Comparison of ENCODE assay signal across 8 cellular contexts in genomic region chr13:98445340-98446233, GRCh38.
A peak's percentile ranks its signal among the peaks of the same experiment; 100 is the strongest.
DNase-seq lines count a peak whose midpoint lies in the region; ATAC-seq and TF ChIP-seq lines count a peak whose summit lies in the region.

No MANE protein-coding gene starts in this region.

- peaks cover 19% of the 10 kb centered on the region for H3K4me1 ChIP-seq in DOHH2 (ENCODE audit: control insufficient read depth, low read length)
- peaks cover 10 to 17% of the 10 kb centered on the region in 2 donors for H3K4me1 ChIP-seq in gastrocnemius medialis

- H3K9me2 ChIP-seq in DOHH2 (replicated peaks; ENCODE audit: control insufficient read depth, low read length) = no peaks in the 10 kb centered on the region

- peak; percentile 94 for ATAC-seq in GM21381 (IDR thresholded peaks at IDR 0.05; ENCODE audit: unreplicated experiment)
- ATAC-seq in Right ventricle myocardium superior (ENCODE audit: poor library complexity) = peak; percentile 88
- ATAC-seq in gastrocnemius medialis = peak; percentile 53 to 65

- in situ Hi-C loops in gastrocnemius medialis (cut with MboI; ENCODE audit: low sequenced_read_pairs in 4 of 4) = loop anchor here (5.0 to 10.0 kb wide), 2 partner anchors 207 to 399 kb away; no protein-coding TSS in a partner anchor

- no peak for TF ChIP-seq POLR2A in gastrocnemius medialis (IDR thresholded peaks at IDR 0.05)

- H3K36me3 ChIP-seq in DOHH2 (ENCODE audit: control insufficient read depth, low read length) (peaks cover 18% of the 10 kb centered on the region), gastrocnemius medialis (peaks cover 0 to 6% of the 10 kb centered on the region in 2 donors)

- H3K27ac ChIP-seq in DOHH2 (ENCODE audit: low read depth, low read length) (no peak overlapping the region), gastrocnemius medialis (peak overlapping the region in 3 of 4 donors; percentile 14 to 40 (median 17))

- H3F3A ChIP-seq in DOHH2 (ENCODE audit: control insufficient read depth, insufficient read depth) = peaks cover 6% of the 10 kb centered on the region

- H3K9me3 ChIP-seq in DOHH2 (ENCODE audit: control insufficient read depth, insufficient read depth, low read length) (no peaks in the 10 kb centered on the region), gastrocnemius medialis (no peaks in the 10 kb centered on the region)

- H3K4me2 ChIP-seq in DOHH2 (ENCODE audit: low read length) = peak overlapping the region; percentile 63

- peak; percentile 65 for DNase-seq in HT1080 (ENCODE audit: low read depth)
- peak; percentile 50 for DNase-seq in SKM-1 (lab: John Stamatoyannopoulos, UW; ENCODE audit: unreplicated experiment)
- DNase-seq in activated naive CD4-positive, alpha-beta T cell treated with anti-CD3 and anti-CD28 coated beads, Interleukin-2, amount 50 U/mL, for 16 hours = peak; percentile 77
- DNase-seq in Right ventricle myocardium superior = peak; percentile 85
- DNase-seq in gastrocnemius medialis = peak; percentile 37 to 59
- no peak for DNase-seq in NCI-H774 (lab: John Stamatoyannopoulos, UW)

- intact Hi-C loops in Right ventricle myocardium superior (cut with DNase I) = loop anchor here (2.0 to 10.0 kb wide), 2 partner anchors 207 to 399 kb away; no protein-coding TSS in a partner anchor
- intact Hi-C loops in gastrocnemius medialis (cut with DNase I; ENCODE audit: low total_unique reads) = loop anchor here (1.0 to 10.0 kb wide), 3 partner anchors 208 to 399 kb away; no protein-coding TSS in a partner anchor

- no peaks in the 10 kb centered on the region for H3K79me2 ChIP-seq in DOHH2 (ENCODE audit: control insufficient read depth, low read length)

- TF ChIP-seq CTCF in DOHH2 (IDR thresholded peaks at IDR 0.05; ENCODE audit: low read depth, low read length, poor library complexity, severe bottlenecking) (peak; percentile 89), gastrocnemius medialis (IDR thresholded peaks at IDR 0.05 in 4 of 5, conservative IDR thresholded peaks at IDR 0.05 in 1 of 5) (peak; percentile 82 to 97 (median 96))

- H4K20me1 ChIP-seq in DOHH2 (ENCODE audit: control insufficient read depth, insufficient read depth, low read depth, low read length) = peaks cover 9% of the 10 kb centered on the region; the same call in 1 of the 2 replicates

- H3K4me3 ChIP-seq in DOHH2 (ENCODE audit: low read length) (peak overlapping the region; percentile 44), gastrocnemius medialis (no peak overlapping the region)

- no peaks in the 10 kb centered on the region for H3K27me3 ChIP-seq in DOHH2 (ENCODE audit: control insufficient read depth, low read length)
- H3K27me3 ChIP-seq in gastrocnemius medialis = no peaks in the 10 kb centered on the region
